8 cellular contexts compared by ENCODE assay signal in the genomic region with DNA sequence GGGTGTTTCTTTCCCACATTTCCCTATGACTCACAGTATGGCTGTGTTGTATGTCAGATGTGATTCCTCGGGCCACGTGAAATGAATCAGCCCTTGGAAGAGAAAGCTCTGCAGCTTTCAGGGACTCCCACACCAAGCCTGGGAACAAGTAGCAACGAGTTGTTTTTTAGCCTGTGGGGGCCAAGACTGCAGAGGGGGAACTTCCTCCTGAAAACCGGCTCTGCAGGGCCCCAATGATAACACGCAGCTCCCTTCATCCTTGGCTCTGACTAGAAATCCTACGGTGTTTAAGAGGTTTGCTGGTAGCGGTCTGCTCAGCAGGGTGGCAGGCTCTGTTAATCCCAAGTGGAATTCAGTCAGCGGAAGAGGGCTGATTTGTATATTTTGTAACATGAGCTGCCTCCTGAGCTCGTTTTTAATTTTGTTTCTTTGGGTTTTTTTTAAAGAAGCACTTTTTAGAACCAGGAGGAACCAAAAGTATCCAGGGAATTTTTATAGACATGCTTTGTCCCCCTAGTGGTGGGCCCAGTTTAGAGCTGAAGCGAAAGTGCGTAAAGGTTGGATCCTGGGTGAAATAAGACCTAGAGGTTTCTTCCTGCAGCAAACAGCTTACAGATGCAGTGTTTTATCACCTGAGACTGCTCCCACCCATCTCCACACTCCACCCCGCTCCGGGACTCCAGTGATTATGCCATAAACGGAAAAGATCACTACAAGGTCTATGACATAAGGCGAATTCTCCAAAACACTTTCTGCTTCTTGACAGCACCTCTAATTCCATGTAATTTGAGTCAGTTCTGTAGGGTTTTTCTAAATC. TPM values are rescaled to one million over a fixed set of nuclear protein-coding genes. Genes with fewer than 3 reads are reported as not detected.
A peak's percentile ranks its signal among the peaks of the same experiment; 100 is the strongest.
DNase-seq lines count a peak whose midpoint lies in the region; ATAC-seq and TF ChIP-seq lines count a peak whose summit lies in the region.

No MANE protein-coding gene starts in this region.

- TF ChIP-seq CTCF in gastrocnemius medialis (IDR thresholded peaks at IDR 0.05 in 4 of 5, conservative IDR thresholded peaks at IDR 0.05 in 1 of 5), result peak; percentile 59 to 81 (median 69)

- peak; percentile 97 for DNase-seq in EL
- peak; percentile 65 for DNase-seq in NCI-H1092 (lab: John Stamatoyannopoulos, UW)
- DNase-seq in astrocyte of the hippocampus (ENCODE audit: low read depth, low spot score), result peak; percentile 95
- peak; percentile 41 for DNase-seq in iPS DF 4.7 (ENCODE audit: extremely low read depth, low spot score)
- DNase-seq in gastrocnemius medialis, result peak; percentile 79 to 83
- DNase-seq in activated CD4-positive, alpha-beta T cell treated with anti-CD3 and anti-CD28 coated beads, Interleukin-2, amount 50 U/mL, for 1 hour, result no peak

- H3K27ac ChIP-seq in gastrocnemius medialis, result peak overlapping the region; percentile 73 to 83 (median 78)

- H3K4me3 ChIP-seq in gastrocnemius medialis, result peak overlapping the region; percentile 41 to 53 (median 48)

- no peaks in the 10 kb centered on the region for H3K27me3 ChIP-seq in gastrocnemius medialis

- peak; percentile 10 to 42 for TF ChIP-seq POLR2A in gastrocnemius medialis (IDR thresholded peaks at IDR 0.05)

- intact Hi-C loops in gastrocnemius medialis (cut with DNase I; ENCODE audit: low total_unique reads), result loop anchor here (1.0 to 5.0 kb wide), 3 partner anchors 88 to 273 kb away; partner anchors contain the start of gene LAMC1

- peak; percentile 97 to 98 for ATAC-seq in gastrocnemius medialis
- ATAC-seq in HG02610 (IDR thresholded peaks at IDR 0.05; ENCODE audit: unreplicated experiment), result no peak
- ATAC-seq in HG02840 (IDR thresholded peaks at IDR 0.05; ENCODE audit: low FRiP score, unreplicated experiment), result no peak

- no peaks in the 10 kb centered on the region for H3K9me3 ChIP-seq in gastrocnemius medialis

- no peaks in the 10 kb centered on the region for H3K36me3 ChIP-seq in gastrocnemius medialis

- peaks cover 12 to 17% of the 10 kb centered on the region in 2 donors for H3K4me1 ChIP-seq in gastrocnemius medialis

- in situ Hi-C loops in gastrocnemius medialis (cut with MboI; ENCODE audit: low sequenced_read_pairs in 4 of 4), result loop anchor here in 3 of 4 donors (10.0 to 25.0 kb wide), 3 partner anchors 100 to 273 kb away; partner anchors contain the start of gene SHCBP1L (in 2 of the 3)

RNA-seq across cellular contexts. Expression of gene LAMC2, which starts 48.8 kb away (rescaled TPM):
- total RNA-seq in gastrocnemius medialis, result 1 to 10 TPM in 3 of 4 donors, under 1 TPM in 1; 0.78 to 1.8 (median 1.4) TPM

Comparison
In these comparisons a context has a peak if more than half of its experiments do, and no peak if none do; other contexts are left out.
1. ATAC-seq: peak in gastrocnemius medialis (2 of 2); none in HG02610 (single experiment) and HG02840 (single experiment).